In genomic region chr17:74971842-74972106, GRCh38 we compare ENCODE assay signal across 10 cellular contexts. TPM values are rescaled to one million over a fixed set of nuclear protein-coding genes. Genes with fewer than 3 reads are reported as not detected.
DNase-seq lines count a peak whose midpoint lies in the region; ATAC-seq, FAIRE-seq and TF ChIP-seq lines count a peak whose summit lies in the region.
"Had no signal": no experiment of that assay in that cellular context is flagged by ENCODE, and none has a peak within 500 bp of the region (broad histone marks: within the 10 kb centered on the region; RNA-seq: fewer than 3 reads in every experiment).

No MANE protein-coding gene starts in this region.

- no peak for TF ChIP-seq POLR2A in A549 (IDR thresholded peaks at IDR 0.05; ENCODE audit: low read length)

- DNase-seq in A549 (ENCODE audit: low read depth in 1 of 2, low spot score in 1 of 2) (no peak), NT2/D1 (ENCODE audit: low read depth, low spot score) (no peak), endodermal cell (no peak), 8988T (no peak), superior temporal gyrus (ENCODE audit: extremely low spot score) (no peak)

- peak overlapping the region; percentile 51 for H3K4me3 Mint-ChIP-seq in endodermal cell

- no peak for FAIRE-seq in A549 (lab: Jason Lieb, UNC)

- CTCF ChIA-PET in A549 (lab: Yijun Ruan, JAX), result interaction anchor here (0.6 to 42.3 kb wide), 10 partner anchors 12 to 299 kb away, joined by 3 to 1448 read pairs (median 16); partner anchors contain the start of genes CDR2L, MIF4GD, MRPL58 and OTOP2

- H3K27me3 ChIP-seq in NT2/D1 (ENCODE audit: insufficient read depth, insufficient read length) (peaks cover 60% of the 10 kb centered on the region), endodermal cell (ENCODE audit: control insufficient read depth, insufficient read depth, low read length, poor library complexity, severe bottlenecking) (peaks cover 55% of the 10 kb centered on the region), neural cell (ENCODE audit: insufficient read depth, low read depth, low read length) (peaks cover 8% of the 10 kb centered on the region)

- H3K4me3 ChIP-seq in A549, result peak overlapping the region; percentile 71
- H3K4me3 ChIP-seq in NT2/D1 (ENCODE audit: insufficient read length, low read depth), result peak overlapping the region; percentile 61
- H3K4me3 ChIP-seq in endodermal cell (ENCODE audit: low read length), result no peak overlapping the region
- H3K4me3 ChIP-seq in neural cell (ENCODE audit: low read length), result peak overlapping the region; percentile 96

- TF ChIP-seq CTCF in A549 (IDR thresholded peaks at IDR 0.05), result no peak
- TF ChIP-seq CTCF in endodermal cell (conservative IDR thresholded peaks at IDR 0.05), result no peak
- no peak for TF ChIP-seq CTCF in neural cell (IDR thresholded peaks at IDR 0.05; ENCODE audit: poor library complexity, severe bottlenecking)

- no peaks in the 10 kb centered on the region for H3K9me3 ChIP-seq in A549
- H3K9me3 ChIP-seq in NT2/D1 (ENCODE audit: insufficient read depth, low read length), result no peaks in the 10 kb centered on the region
- H3K9me3 ChIP-seq in endodermal cell (ENCODE audit: control insufficient read depth, low read length), result no peaks in the 10 kb centered on the region
- H3K9me3 ChIP-seq in neural cell (ENCODE audit: low read length), result no peaks in the 10 kb centered on the region

- H3K4me2 ChIP-seq in A549, result peak overlapping the region; percentile 86
- H3K4me2 ChIP-seq in neural cell (ENCODE audit: low read length), result peak overlapping the region; percentile 81

- no peaks in the 10 kb centered on the region for H4K20me1 ChIP-seq in neural cell (ENCODE audit: insufficient read depth)

- H3K27me3 Mint-ChIP-seq in endodermal cell (ENCODE audit: insufficient read depth), result peaks cover 58% of the 10 kb centered on the region

- H3F3A ChIP-seq in neural cell (ENCODE audit: insufficient read depth, low read length, poor library complexity, severe bottlenecking), result no peaks in the 10 kb centered on the region

- TF ChIP-seq EP300 in A549 (IDR thresholded peaks at IDR 0.05) (no peak), neural cell (conservative IDR thresholded peaks at IDR 0.05; ENCODE audit: poor library complexity, severe bottlenecking) (no peak)

- 3% methylated on average over 7 of the region's 9 CpGs for WGBS in A549 (ENCODE audit: missing lambda C conversion rate)
- 24 to 29% methylated on average over 6 to 9 of the region's 9 CpGs for WGBS in endodermal cell (ENCODE audit: insufficient coverage in 1 of 2, insufficient read length in 1 of 2), 2 experiments

- peaks cover 9% of the 10 kb centered on the region for H3K4me1 ChIP-seq in A549
- peaks cover 7% of the 10 kb centered on the region for H3K4me1 ChIP-seq in NT2/D1 (ENCODE audit: insufficient read depth, insufficient read length)
- no peaks in the 10 kb centered on the region for H3K4me1 ChIP-seq in endodermal cell (ENCODE audit: control insufficient read depth, insufficient read depth, low read length)

- H3K36me3 Mint-ChIP-seq in endodermal cell (ENCODE audit: low read depth), result no peaks in the 10 kb centered on the region

- no peak overlapping the region for H3K27ac Mint-ChIP-seq in endodermal cell

- H3K79me2 ChIP-seq in neural cell (replicated peaks; ENCODE audit: insufficient read depth, low read length), result peaks cover 5% of the 10 kb centered on the region

- H3K9me3 Mint-ChIP-seq in endodermal cell, result no peaks in the 10 kb centered on the region

- H3K36me3 ChIP-seq in NT2/D1 (ENCODE audit: insufficient read depth, insufficient read length, low read length), result no peaks in the 10 kb centered on the region
- H3K36me3 ChIP-seq in endodermal cell (ENCODE audit: control insufficient read depth, insufficient read depth, low read length), result no peaks in the 10 kb centered on the region
- H3K36me3 ChIP-seq in neural cell (ENCODE audit: insufficient read depth, low read length), result no peaks in the 10 kb centered on the region

- no peak for TF ChIP-seq RAD21 in A549 (conservative IDR thresholded peaks at IDR 0.05 in 1 of 2, IDR thresholded peaks at IDR 0.05 in 1 of 2)
- TF ChIP-seq RAD21 in neural cell (conservative IDR thresholded peaks at IDR 0.05), result no peak

- ATAC-seq in A549 (peak; percentile 31 to 65; a peak in 5 of 6 replicates), HG03571 (IDR thresholded peaks at IDR 0.05; ENCODE audit: unreplicated experiment) (no peak), HG03039 (IDR thresholded peaks at IDR 0.05; ENCODE audit: unreplicated experiment) (no peak)

- POLR2A ChIA-PET in A549 (lab: Yijun Ruan, JAX), result interaction anchor here (0.5 to 4.1 kb wide), 8 partner anchors 11 to 317 kb away, joined by 3 to 31 read pairs (median 6); partner anchors contain the start of genes CDR2L, MRPL58, SLC16A5 and SLC25A19

- no peaks in the 10 kb centered on the region for H3K9me2 ChIP-seq in neural cell (ENCODE audit: insufficient read depth, low read length)

- H3K9ac ChIP-seq in NT2/D1 (ENCODE audit: insufficient read length, low read depth) (peak overlapping the region; percentile 1), endodermal cell (ENCODE audit: extremely low read depth, low read length, poor library complexity, severe bottlenecking) (no peak overlapping the region), neural cell (ENCODE audit: low read length) (peak overlapping the region; percentile 83)

- H3K27ac ChIP-seq in A549, result peak overlapping the region; percentile 77 to 84
- H3K27ac ChIP-seq in endodermal cell (ENCODE audit: low read depth, low read length), result peak overlapping the region; percentile 38
- peak overlapping the region; percentile 12 for H3K27ac ChIP-seq in neural cell (ENCODE audit: low read length)

- peak overlapping the region; percentile 65 for H2AFZ ChIP-seq in neural cell (ENCODE audit: low read depth, low read length)

- H3K4me1 Mint-ChIP-seq in endodermal cell, result no peaks in the 10 kb centered on the region

TF ChIP-seq in A549, 52 proteins besides CTCF, POLR2A, EP300 and RAD21 (continues in another document):
- TF ChIP-seq CEBPB (IDR thresholded peaks at IDR 0.05), result no peak
- no peak for TF ChIP-seq POLR2AphosphoS2 (conservative IDR thresholded peaks at IDR 0.05; ENCODE audit: low read length)
- TF ChIP-seq CBX8 (IDR thresholded peaks at IDR 0.05), result no peak
- no peak for TF ChIP-seq MAZ (IDR thresholded peaks at IDR 0.05; ENCODE audit: borderline replicate concordance, low read depth, low read length)
- TF ChIP-seq JUN (IDR thresholded peaks at IDR 0.05), result no peak

TF ChIP-seq in neural cell, 6 proteins besides CTCF, POLR2A, EP300 and RAD21 (continues in another document):
- no peak for TF ChIP-seq TAF1 (IDR thresholded peaks at IDR 0.05; ENCODE audit: low read depth)

RNA-seq across cellular contexts. Expression of gene HID1, which starts 0.8 kb away (rescaled TPM):
- polyA plus RNA-seq in A549 (2011; rRNA removed) (11.7 and 15.2 TPM in 2 replicates), A549 (2017; fragmentation: RNase III; extraction: RNeasy Plus Mini Kit Qiagen cat#74134 plus additional on column Dnase treatment) (3.7 to 6.2 TPM (median 5.2 TPM) in 3 replicates), neural cell (26.6 and 29.8 TPM in 2 replicates)
- polyA plus RNA-seq in A549 (2012; cell fraction: cytosol; rRNA removed), result 5.9 and 7.4 TPM in 2 replicates
- polyA plus RNA-seq in A549 (2012; cell fraction: nucleus; rRNA removed), result 30.4 and 39.1 TPM in 2 replicates
- polyA minus RNA-seq in A549 (2011; rRNA and poly(A)+ RNA removed), result 27.2 and 27.3 TPM in 2 replicates
- 10 to 100 TPM in 1 of 2 donors, 1 to 10 TPM in 1; 7.6 to 11.4 TPM for total RNA-seq in endodermal cell
- polyA plus RNA-seq in endodermal cell (2013, experiment 1 of 2), result 9.4 TPM
- 7.9 TPM for polyA plus RNA-seq in endodermal cell (2013, experiment 2 of 2)
- 32.8 and 42.6 TPM in 2 replicates for polyA minus RNA-seq in neural cell

RNA-seq across cellular contexts. Expression of gene CDR2L, which starts 15.7 kb away (rescaled TPM):
- polyA plus RNA-seq in A549 (2011; rRNA removed), result 18.0 and 18.5 TPM in 2 replicates
- polyA plus RNA-seq in A549 (2012; cell fraction: cytosol; rRNA removed), result 25.6 and 34.4 TPM in 2 replicates
- 38.5 and 49.0 TPM in 2 replicates for polyA plus RNA-seq in A549 (2012; cell fraction: nucleus; rRNA removed)
- 26.9 to 34.0 TPM (median 30.0 TPM) in 3 replicates for polyA plus RNA-seq in A549 (2017; fragmentation: RNase III; extraction: RNeasy Plus Mini Kit Qiagen cat#74134 plus additional on column Dnase treatment)
- 16.6 and 21.8 TPM in 2 replicates for polyA minus RNA-seq in A549 (2011; rRNA and poly(A)+ RNA removed)
- 10 to 100 TPM; 20.4 to 23.6 TPM for total RNA-seq in endodermal cell
- 14.9 TPM for polyA plus RNA-seq in endodermal cell (2013, experiment 1 of 2)
- polyA plus RNA-seq in endodermal cell (2013, experiment 2 of 2), result 15.8 TPM
- polyA plus RNA-seq in neural cell, result 8.1 and 8.3 TPM in 2 replicates
- polyA minus RNA-seq in neural cell, result 11.9 and 12.3 TPM in 2 replicates

RNA-seq across cellular contexts. Expression of gene OTOP3, which starts 36.1 kb away (rescaled TPM):
- polyA plus RNA-seq in A549 (2011; rRNA removed) (not detected in 2 replicates), A549 (2017; fragmentation: RNase III; extraction: RNeasy Plus Mini Kit Qiagen cat#74134 plus additional on column Dnase treatment) (not detected in 3 replicates), neural cell (not detected in 2 replicates)
- 0.01 TPM in 1 of 2 replicates, not detected in the other for polyA plus RNA-seq in A549 (2012; cell fraction: cytosol; rRNA removed)
- 0.01 TPM in 1 of 2 replicates, not detected in the other for polyA plus RNA-seq in A549 (2012; cell fraction: nucleus; rRNA removed)
- polyA minus RNA-seq in A549 (2011; rRNA and poly(A)+ RNA removed), result not detected in 2 replicates
- not detected for total RNA-seq in endodermal cell
- not detected for polyA plus RNA-seq in endodermal cell (2013, experiment 1 of 2)
- not detected for polyA plus RNA-seq in endodermal cell (2013, experiment 2 of 2)
- polyA minus RNA-seq in neural cell, result not detected in 2 replicates
- total RNA-seq: Daoy, pulmonary artery endothelial cell had no signal

RNA-seq across cellular contexts. Expression of gene MRPL58, which starts 40.7 kb away (rescaled TPM):
- polyA plus RNA-seq in A549 (2011; rRNA removed), result 86.4 and 127 TPM in 2 replicates
- polyA plus RNA-seq in A549 (2012; cell fraction: cytosol; rRNA removed), result 104 and 113 TPM in 2 replicates
- polyA plus RNA-seq in A549 (2012; cell fraction: nucleus; rRNA removed), result 49.1 and 82.1 TPM in 2 replicates
- 89.4 to 105 TPM (median 95.3 TPM) in 3 replicates for polyA plus RNA-seq in A549 (2017; fragmentation: RNase III; extraction: RNeasy Plus Mini Kit Qiagen cat#74134 plus additional on column Dnase treatment)
- polyA minus RNA-seq in A549 (2011; rRNA and poly(A)+ RNA removed), result 31.3 and 32.4 TPM in 2 replicates
- 10 to 100 TPM; 29.7 to 30.1 TPM for total RNA-seq in endodermal cell
- 41.9 TPM for polyA plus RNA-seq in endodermal cell (2013, experiment 1 of 2)
- polyA plus RNA-seq in endodermal cell (2013, experiment 2 of 2), result 36.4 TPM
- polyA plus RNA-seq in neural cell, result 47.4 and 49.7 TPM in 2 replicates
- 19.2 and 21.9 TPM in 2 replicates for polyA minus RNA-seq in neural cell

RNA-seq across cellular contexts. Expression of gene OTOP2, which starts 47.7 kb away (rescaled TPM):
- polyA plus RNA-seq in A549 (2011; rRNA removed) (0.06 and 0.11 TPM in 2 replicates), A549 (2017; fragmentation: RNase III; extraction: RNeasy Plus Mini Kit Qiagen cat#74134 plus additional on column Dnase treatment) (0.08 TPM in 1 of 3 replicates, not detected in the others), neural cell (not detected in 2 replicates)
- 0.08 and 0.10 TPM in 2 replicates for polyA plus RNA-seq in A549 (2012; cell fraction: cytosol; rRNA removed)
- 0.13 and 0.24 TPM in 2 replicates for polyA plus RNA-seq in A549 (2012; cell fraction: nucleus; rRNA removed)
- not detected in 2 replicates for polyA minus RNA-seq in A549 (2011; rRNA and poly(A)+ RNA removed)
- not detected for total RNA-seq in endodermal cell
- not detected for polyA plus RNA-seq in endodermal cell (2013, experiment 1 of 2)
- polyA plus RNA-seq in endodermal cell (2013, experiment 2 of 2), result not detected
- polyA minus RNA-seq in neural cell, result not detected in 2 replicates
- total RNA-seq: Daoy, pulmonary artery endothelial cell had no signal

Comparison
In these comparisons a context has a peak if more than half of its experiments do, and no peak if none do; other contexts are left out.
1. ATAC-seq: peak in A549 (2 of 2); none in HG03571 (single experiment) and HG03039 (single experiment).
2. H3K27ac ChIP-seq: peak in every context shown above with its lines; median percentile 80 in A549; 38 in endodermal cell; 12 in neural cell.